Comparison of ENCODE assay signal across 8 cellular contexts in genomic region chr1:40784141-40784770, GRCh38. TPM values are rescaled to one million over a fixed set of nuclear protein-coding genes. Genes with fewer than 3 reads are reported as not detected.
DNase-seq lines count a peak whose midpoint lies in the region; ATAC-seq, FAIRE-seq and TF ChIP-seq lines count a peak whose summit lies in the region.

No MANE protein-coding gene starts in this region.

- H3K36me3 Mint-ChIP-seq in GM23338 (ENCODE audit: low read depth) = peaks cover 3% of the 10 kb centered on the region; the same call in 1 of the 3 replicates

- H3K79me2 ChIP-seq in GM23338 (replicated peaks; ENCODE audit: insufficient read depth) = no peaks in the 10 kb centered on the region

- H3F3A ChIP-seq in GM23338 (replicated peaks; ENCODE audit: low read depth) = no peaks in the 10 kb centered on the region

- H3K36me3 ChIP-seq in GM23338 (ENCODE audit: insufficient read depth) = no peaks in the 10 kb centered on the region
- no peaks in the 10 kb centered on the region for H3K36me3 ChIP-seq in RWPE2 (ENCODE audit: low read depth)

- peak; percentile 42 for ATAC-seq in GM23338
- 0 out of 3 replicates have a peak, but pooled peaks have one; percentile 17 for ATAC-seq in RWPE2 (ENCODE audit: low read depth)
- no peak for ATAC-seq in GM21619 (IDR thresholded peaks at IDR 0.05; ENCODE audit: unreplicated experiment)
- ATAC-seq in GM21576 (IDR thresholded peaks at IDR 0.05; ENCODE audit: unreplicated experiment) = no peak

- H3K9me3 Mint-ChIP-seq in GM23338 = peaks cover 2% of the 10 kb centered on the region; the same call in 1 of the 3 replicates

- no peak for TF ChIP-seq CTCF in GM23338 (conservative IDR thresholded peaks at IDR 0.05; ENCODE audit: low read depth in 2 of 2)
- no peak for TF ChIP-seq CTCF in RWPE2 (IDR thresholded peaks at IDR 0.05; ENCODE audit: poor library complexity, severe bottlenecking)
- no peak for TF ChIP-seq CTCF in lower leg skin (IDR thresholded peaks at IDR 0.05)

- peak; percentile 65 for DNase-seq in GM23338 (ENCODE audit: low spot score)
- no peak for DNase-seq in RWPE2 (ENCODE audit: low spot score)
- DNase-seq in frontal cortex (ENCODE audit: low spot score in 2 of 2) = peak; percentile 61 to 62
- DNase-seq in skeletal muscle cell (ENCODE audit: low read depth) = no peak
- DNase-seq in Ammon's horn (ENCODE audit: low spot score) = no peak
- no peak for DNase-seq in lower leg skin (ENCODE audit: low spot score in 2 of 2)

- H3K27ac Mint-ChIP-seq in GM23338 = no peak overlapping the region

- H3K4me1 ChIP-seq in GM23338 (ENCODE audit: insufficient read depth) (peaks cover 4% of the 10 kb centered on the region; the same call in 1 of the 2 replicates), RWPE2 (ENCODE audit: insufficient read depth, poor library complexity, severe bottlenecking) (no peaks in the 10 kb centered on the region)

- H2AFZ ChIP-seq in GM23338 = peak overlapping the region; percentile 92

- intact Hi-C loops in lower leg skin (cut with DNase I; ENCODE audit: low total_unique reads) = no loop called here

- H3K4me1 Mint-ChIP-seq in GM23338 = peaks cover 41% of the 10 kb centered on the region

- H3K4me3 Mint-ChIP-seq in GM23338 = peak overlapping the region; percentile 76

- no peaks in the 10 kb centered on the region for H3K9me3 ChIP-seq in RWPE2 (ENCODE audit: severe bottlenecking)

- WGBS in lower leg skin, 2 donors = 32 to 36% methylated on average over 26 to 31 of the region's 63 CpGs

- H3K4me3 ChIP-seq in GM23338 = peak overlapping the region; percentile 61
- H3K4me3 ChIP-seq in RWPE2 (ENCODE audit: severe bottlenecking) = peak overlapping the region; percentile 27
- peak overlapping the region; percentile 15 for H3K4me3 ChIP-seq in skeletal muscle cell (ENCODE audit: low read depth, low read length)
- no peak overlapping the region for H3K4me3 ChIP-seq in lower leg skin (ENCODE audit: low read depth, poor library complexity, severe bottlenecking)

- H3K9me2 ChIP-seq in GM23338 (ENCODE audit: insufficient read depth) = no peaks in the 10 kb centered on the region

- peaks cover 39% of the 10 kb centered on the region for H3K27me3 Mint-ChIP-seq in GM23338 (ENCODE audit: insufficient read depth, low read depth, poor library complexity)

- H4K20me1 ChIP-seq in GM23338 (replicated peaks; ENCODE audit: insufficient read depth) = no peaks in the 10 kb centered on the region

- peaks cover 53% of the 10 kb centered on the region for H3K27me3 ChIP-seq in GM23338 (ENCODE audit: insufficient read depth)
- peaks cover 10% of the 10 kb centered on the region for H3K27me3 ChIP-seq in RWPE2 (ENCODE audit: insufficient read depth, poor library complexity, severe bottlenecking)

- FAIRE-seq in frontal cortex (lab: Jason Lieb, UNC) = no peak

- no peak for TF ChIP-seq POLR2A in lower leg skin (IDR thresholded peaks at IDR 0.05)

- H3K27ac ChIP-seq in GM23338 (ENCODE audit: low read depth) (no peak overlapping the region), RWPE2 (ENCODE audit: poor library complexity, severe bottlenecking) (no peak overlapping the region)

- peak overlapping the region; percentile 92 for H3K4me2 ChIP-seq in GM23338

TF ChIP-seq in GM23338, 12 proteins besides CTCF, POLR2A, EP300 and RAD21:
- TF ChIP-seq ZNF462 (CRISPR knock-in tag; IDR thresholded peaks at IDR 0.05) = no peak
- TF ChIP-seq REST (IDR thresholded peaks at IDR 0.05; ENCODE audit: unreplicated experiment) = no peak
- TF ChIP-seq EZH2 (IDR thresholded peaks at IDR 0.05; ENCODE audit: low read depth, unreplicated experiment) = peak; percentile 67

RNA-seq across cellular contexts. Expression of gene KCNQ4, which starts 0.7 kb away (rescaled TPM):
- total RNA-seq in GM23338 (2014; rRNA removed; shearing (Covaris generic)) = 2.9 and 3.0 TPM in 2 replicates
- polyA plus RNA-seq in GM23338 (2016; fragmentation: Nextera tagmentation; extraction: Ambion mirVana) = 1.3 and 2.0 TPM in 2 replicates
- total RNA-seq in frontal cortex (1.2 TPM), lower leg skin (1 to 10 TPM; 1.3 to 2.7 (median 2.0) TPM)

Comparison
In these comparisons a context has a peak if more than half of its experiments do, and no peak if none do; other contexts are left out.
1. ATAC-seq: peak in GM23338 (single experiment) and RWPE2 (single experiment); none in GM21619 (single experiment) and GM21576 (single experiment).
2. DNase-seq: peak in GM23338 (single experiment) and frontal cortex (2 of 2); none in RWPE2 (single experiment), skeletal muscle cell (single experiment), Ammon's horn (single experiment) and lower leg skin (0 of 2).